Comparison of ENCODE assay signal across 9 cellular contexts in the genomic region with DNA sequence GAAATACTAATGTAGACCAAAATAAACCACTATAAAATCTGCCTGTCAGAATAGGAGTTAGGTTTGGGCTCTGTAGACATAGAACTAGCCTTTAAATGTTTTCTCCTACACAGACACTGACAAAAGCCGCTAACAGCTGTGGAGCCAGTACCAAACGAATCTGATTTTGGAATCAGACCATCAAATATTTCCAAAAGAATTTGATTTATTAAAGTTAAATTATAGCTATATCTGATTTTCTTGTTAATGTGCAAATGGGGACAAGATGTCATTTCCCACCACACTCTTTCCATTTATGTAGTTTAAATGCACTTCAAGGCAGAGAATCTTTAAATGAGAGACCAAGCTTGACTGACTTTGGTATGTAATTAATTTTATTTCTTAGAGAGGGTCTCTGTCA.
"Had no signal": no experiment of that assay in that cellular context is flagged by ENCODE, and none has a peak within 500 bp of the region (broad histone marks: within the 10 kb centered on the region; RNA-seq: fewer than 3 reads in every experiment).

No MANE protein-coding gene starts in this region.

- H3K4me3 ChIP-seq: GM23248, GM23338, HAP-1 had no signal

- H3K9ac ChIP-seq: GM23248 had no signal

- H3K36me3 ChIP-seq: HAP-1 had no signal

- H3K4me1 Mint-ChIP-seq: GM23338 had no signal

- DNase-seq: GM23248, GOT3, H7, H9, HCEC 1CT, HFFc6 had no signal

- H3K4me2 ChIP-seq: GM23338 had no signal

- H3K4me1 ChIP-seq: HAP-1 had no signal

- H2AFZ ChIP-seq: GM23248 had no signal

- ATAC-seq: GM23338, HCT116 had no signal

- H3K27ac Mint-ChIP-seq: H9, HFFc6 had no signal

- H3K4me3 Mint-ChIP-seq: GM23338, H9, HFFc6 had no signal

- H3K9me3 ChIP-seq: HAP-1 had no signal

- H3K9me3 Mint-ChIP-seq: GM23338, H9 had no signal

- H3K27ac ChIP-seq: GM23248 had no signal
